Comparison of ENCODE assay signal across 1 cellular context in the genomic region with DNA sequence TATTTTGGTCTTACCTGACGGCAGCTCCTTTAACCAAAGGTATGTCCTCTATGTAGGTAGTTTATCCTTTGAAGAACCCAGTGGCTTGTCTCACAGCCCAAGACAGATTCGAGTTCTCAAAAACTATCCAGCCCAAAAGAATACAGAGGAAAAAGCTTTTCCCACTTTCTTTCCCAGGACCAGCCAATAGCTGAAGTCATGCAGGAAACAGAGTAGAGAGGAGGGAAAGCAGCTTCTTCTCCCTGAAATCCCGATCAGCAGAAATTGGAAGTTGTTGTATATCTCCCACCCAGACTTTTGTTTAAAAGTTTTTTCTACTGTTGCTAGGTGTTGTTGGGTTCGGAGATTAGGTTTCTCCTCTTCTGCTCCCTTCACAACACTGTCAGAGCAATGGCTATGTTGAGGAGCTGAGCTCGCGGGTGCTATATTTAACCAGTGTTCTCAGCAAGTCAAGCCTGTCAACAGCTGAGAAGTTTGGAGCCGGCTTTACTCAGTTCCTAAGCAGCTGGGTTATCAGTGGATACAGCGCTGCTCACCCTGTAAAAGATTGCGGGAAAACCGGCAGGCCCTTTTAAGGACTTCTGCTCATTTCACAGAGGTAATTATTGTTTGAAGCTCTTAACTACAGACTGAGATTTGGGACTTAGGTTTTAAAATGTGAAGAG.
TF ChIP-seq lines count a peak whose summit lies in the region.

A gene with protein sequence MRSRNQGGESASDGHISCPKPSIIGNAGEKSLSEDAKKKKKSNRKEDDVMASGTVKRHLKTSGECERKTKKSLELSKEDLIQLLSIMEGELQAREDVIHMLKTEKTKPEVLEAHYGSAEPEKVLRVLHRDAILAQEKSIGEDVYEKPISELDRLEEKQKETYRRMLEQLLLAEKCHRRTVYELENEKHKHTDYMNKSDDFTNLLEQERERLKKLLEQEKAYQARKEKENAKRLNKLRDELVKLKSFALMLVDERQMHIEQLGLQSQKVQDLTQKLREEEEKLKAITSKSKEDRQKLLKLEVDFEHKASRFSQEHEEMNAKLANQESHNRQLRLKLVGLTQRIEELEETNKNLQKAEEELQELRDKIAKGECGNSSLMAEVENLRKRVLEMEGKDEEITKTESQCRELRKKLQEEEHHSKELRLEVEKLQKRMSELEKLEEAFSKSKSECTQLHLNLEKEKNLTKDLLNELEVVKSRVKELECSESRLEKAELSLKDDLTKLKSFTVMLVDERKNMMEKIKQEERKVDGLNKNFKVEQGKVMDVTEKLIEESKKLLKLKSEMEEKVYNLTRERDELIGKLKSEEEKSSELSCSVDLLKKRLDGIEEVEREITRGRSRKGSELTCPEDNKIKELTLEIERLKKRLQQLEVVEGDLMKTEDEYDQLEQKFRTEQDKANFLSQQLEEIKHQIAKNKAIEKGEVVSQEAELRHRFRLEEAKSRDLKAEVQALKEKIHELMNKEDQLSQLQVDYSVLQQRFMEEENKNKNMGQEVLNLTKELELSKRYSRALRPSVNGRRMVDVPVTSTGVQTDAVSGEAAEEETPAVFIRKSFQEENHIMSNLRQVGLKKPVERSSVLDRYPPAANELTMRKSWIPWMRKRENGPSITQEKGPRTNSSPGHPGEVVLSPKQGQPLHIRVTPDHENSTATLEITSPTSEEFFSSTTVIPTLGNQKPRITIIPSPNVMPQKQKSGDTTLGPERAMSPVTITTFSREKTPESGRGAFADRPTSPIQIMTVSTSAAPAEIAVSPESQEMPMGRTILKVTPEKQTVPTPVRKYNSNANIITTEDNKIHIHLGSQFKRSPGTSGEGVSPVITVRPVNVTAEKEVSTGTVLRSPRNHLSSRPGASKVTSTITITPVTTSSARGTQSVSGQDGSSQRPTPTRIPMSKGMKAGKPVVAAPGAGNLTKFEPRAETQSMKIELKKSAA (N-terminal part only) (minus strand): TSS at position 401 of the 665 bp plus-strand sequence. CDS start 78,828 bp downstream, outside the sequence.

TF ChIP-seq in A549, 52 proteins besides CTCF, POLR2A, EP300 and RAD21 (continued from another document):
- TF ChIP-seq, protein P1, sequence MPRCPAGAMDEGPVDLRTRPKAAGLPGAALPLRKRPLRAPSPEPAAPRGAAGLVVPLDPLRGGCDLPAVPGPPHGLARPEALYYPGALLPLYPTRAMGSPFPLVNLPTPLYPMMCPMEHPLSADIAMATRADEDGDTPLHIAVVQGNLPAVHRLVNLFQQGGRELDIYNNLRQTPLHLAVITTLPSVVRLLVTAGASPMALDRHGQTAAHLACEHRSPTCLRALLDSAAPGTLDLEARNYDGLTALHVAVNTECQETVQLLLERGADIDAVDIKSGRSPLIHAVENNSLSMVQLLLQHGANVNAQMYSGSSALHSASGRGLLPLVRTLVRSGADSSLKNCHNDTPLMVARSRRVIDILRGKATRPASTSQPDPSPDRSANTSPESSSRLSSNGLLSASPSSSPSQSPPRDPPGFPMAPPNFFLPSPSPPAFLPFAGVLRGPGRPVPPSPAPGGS (IDR thresholded peaks at IDR 0.05): no peak
